Comparison of ENCODE assay signal across 8 cellular contexts in the genomic region with DNA sequence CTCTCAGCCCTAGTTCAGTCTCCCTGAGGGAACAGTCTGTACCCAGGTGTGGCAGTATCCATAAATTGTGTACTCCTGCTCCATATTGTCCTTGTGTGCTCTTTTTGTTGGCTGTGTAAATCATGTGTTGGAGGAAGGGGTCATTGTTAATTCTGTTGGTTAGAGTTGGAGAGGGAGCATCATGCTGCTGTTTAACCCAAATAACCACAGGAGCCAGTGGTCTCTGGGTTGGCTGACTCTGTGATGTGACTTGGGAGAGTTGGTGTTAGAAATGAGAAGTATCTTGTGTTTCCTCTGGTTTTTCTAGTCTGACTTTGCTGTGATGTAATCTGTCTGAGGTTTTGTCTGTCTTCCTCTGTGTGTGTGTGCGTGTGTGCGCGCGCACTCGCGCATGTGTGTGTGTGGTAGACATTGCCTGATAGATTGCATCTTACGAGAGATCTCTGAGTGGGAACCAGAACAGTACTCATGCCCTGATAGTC. TPM values are rescaled to one million over a fixed set of nuclear protein-coding genes. Genes with fewer than 3 reads are reported as not detected.
DNase-seq lines count a peak whose midpoint lies in the region; ATAC-seq, FAIRE-seq and TF ChIP-seq lines count a peak whose summit lies in the region.

No MANE protein-coding gene starts in this region.

- peaks cover 62% of the 10 kb centered on the region for H3K4me1 ChIP-seq in HepG2 (ENCODE audit: insufficient read depth, low read length)

- peak; percentile 85 for ATAC-seq in GM18858 (IDR thresholded peaks at IDR 0.05; ENCODE audit: unreplicated experiment)
- peak; percentile 68 for ATAC-seq in HG03025 (IDR thresholded peaks at IDR 0.05; ENCODE audit: low FRiP score, unreplicated experiment)
- peak; percentile 92 for ATAC-seq in activated naive CD8-positive, alpha-beta T cell treated with anti-CD3 and anti-CD28 coated beads, Interleukin-2, amount 50 U/mL, for 24 hours
- ATAC-seq in HepG2, result no peak

- no peak overlapping the region for H3K27ac ChIP-seq in HepG2 (ENCODE audit: extremely low read length, insufficient read depth, low read length)

- H3K27me3 Mint-ChIP-seq in T-helper 1 cell treated with Interleukin-12 subunit alpha and Interleukin-12 subunit beta and Interleukin-4 antibody, amounts not matched to agents 30 μg/mL and 1 μg/mL, for 36 hours (ENCODE audit: low read depth), result no peaks in the 10 kb centered on the region
- peaks cover 3% of the 10 kb centered on the region for H3K27me3 Mint-ChIP-seq in activated naive CD8-positive, alpha-beta T cell treated with anti-CD3 and anti-CD28 coated beads, Interleukin-2, amount 50 U/mL, for 24 hours

- H3K9me3 Mint-ChIP-seq in T-helper 1 cell treated with Interleukin-12 subunit alpha and Interleukin-12 subunit beta and Interleukin-4 antibody, amounts not matched to agents 30 μg/mL and 1 μg/mL, for 36 hours, result no peaks in the 10 kb centered on the region
- no peaks in the 10 kb centered on the region for H3K9me3 Mint-ChIP-seq in activated naive CD8-positive, alpha-beta T cell treated with anti-CD3 and anti-CD28 coated beads, Interleukin-2, amount 50 U/mL, for 24 hours

- no TSS peak for BruUV-seq in HepG2 (replicated peaks; lab: Mats Ljungman, UMichigan)

- no peak overlapping the region for H3K4me2 ChIP-seq in HepG2 (ENCODE audit: low read depth, low read length)

- peaks cover 15 to 55% of the 10 kb centered on the region in 2 experiments for H3K36me3 ChIP-seq in HepG2 (replicated peaks in 1 of 2; ENCODE audit: control insufficient read depth in 1 of 2, insufficient read depth in 2 of 2, low read length in 2 of 2)

- no peak for TF ChIP-seq RAD21 in HepG2 (CRISPR knock-in tag; IDR thresholded peaks at IDR 0.05)

- H3K4me1 Mint-ChIP-seq in T-helper 1 cell treated with Interleukin-12 subunit alpha and Interleukin-12 subunit beta and Interleukin-4 antibody, amounts not matched to agents 30 μg/mL and 1 μg/mL, for 36 hours (ENCODE audit: low read depth), result peaks cover 48% of the 10 kb centered on the region
- peaks cover 36% of the 10 kb centered on the region for H3K4me1 Mint-ChIP-seq in activated naive CD8-positive, alpha-beta T cell treated with anti-CD3 and anti-CD28 coated beads, Interleukin-2, amount 50 U/mL, for 24 hours

- POLR2A ChIA-PET in HepG2 (lab: Yijun Ruan, JAX), result interaction anchor here (0.6 kb wide), 1 partner anchor 82 kb away, joined by 3 read pairs; no protein-coding TSS in a partner anchor

- peak; percentile 78 for DNase-seq in activated naive CD8-positive, alpha-beta T cell treated with anti-CD3 and anti-CD28 coated beads, Interleukin-2, amount 50 U/mL, for 24 hours
- DNase-seq in HepG2 (ENCODE audit: low spot score), result no peak
- peak; percentile 45 for DNase-seq in stimulated activated CD8-positive, alpha-beta memory T cell treated with anti-CD3 and anti-CD28 coated beads, Interleukin-15, amount 100 ng/mL, for 24 hours (ENCODE audit: low read depth)
- DNase-seq in NCI-H345 (lab: John Stamatoyannopoulos, UW), result no peak
- DNase-seq in occipital lobe (lab: John Stamatoyannopoulos, UW), result no peak

- H3K27me3 ChIP-seq in HepG2 (ENCODE audit: control insufficient read depth in 1 of 2, insufficient read depth in 2 of 2, low read length in 2 of 2), result no peaks in the 10 kb centered on the region

- peak overlapping the region; percentile 91 for H3K27ac Mint-ChIP-seq in T-helper 1 cell treated with Interleukin-12 subunit alpha and Interleukin-12 subunit beta and Interleukin-4 antibody, amounts not matched to agents 30 μg/mL and 1 μg/mL, for 36 hours
- peak overlapping the region; percentile 92 for H3K27ac Mint-ChIP-seq in activated naive CD8-positive, alpha-beta T cell treated with anti-CD3 and anti-CD28 coated beads, Interleukin-2, amount 50 U/mL, for 24 hours

- in situ Hi-C loops in HepG2 (cut with HindIII; ENCODE audit: extremely low pct_ligation_motif_present, low pct_unique_long_range_greater_than_20kb), result no loop called here

- WGBS in HepG2 (ENCODE audit: low lambda C conversion rate), result 98% methylated on average over 7 of the region's 7 CpGs

- FAIRE-seq in HepG2 (lab: Jason Lieb, UNC), result no peak

- no peak overlapping the region for H3K9ac ChIP-seq in HepG2 (ENCODE audit: insufficient read depth, low read depth, low read length)

- no peak overlapping the region for H3K4me3 ChIP-seq in HepG2 (replicated peaks in 1 of 3; ENCODE audit: insufficient read depth in 1 of 3, low read depth in 2 of 3, low read length in 3 of 3)

- peaks cover 41% of the 10 kb centered on the region for H4K20me1 ChIP-seq in HepG2 (ENCODE audit: insufficient read depth, low read length)

- H3K4me3 Mint-ChIP-seq in T-helper 1 cell treated with Interleukin-12 subunit alpha and Interleukin-12 subunit beta and Interleukin-4 antibody, amounts not matched to agents 30 μg/mL and 1 μg/mL, for 36 hours, result peak overlapping the region; percentile 64
- H3K4me3 Mint-ChIP-seq in activated naive CD8-positive, alpha-beta T cell treated with anti-CD3 and anti-CD28 coated beads, Interleukin-2, amount 50 U/mL, for 24 hours, result peak overlapping the region; percentile 70

- TF ChIP-seq CTCF in HepG2 (CRISPR knock-in tag; IDR thresholded peaks at IDR 0.05), result no peak

- TF ChIP-seq EP300 in HepG2 (IDR thresholded peaks at IDR 0.05; ENCODE audit: low read depth in 2 of 2, low read length in 2 of 2), result no peak
- TF ChIP-seq EP300 in HepG2 (CRISPR knock-in tag; IDR thresholded peaks at IDR 0.05; ENCODE audit: borderline replicate concordance), result no peak

- H2AFZ ChIP-seq in HepG2 (ENCODE audit: low read length), result no peak overlapping the region

- peaks cover 86% of the 10 kb centered on the region for H3K79me2 ChIP-seq in HepG2 (ENCODE audit: insufficient read depth, low read length)

- CTCF ChIA-PET in HepG2 (lab: Yijun Ruan, JAX; ENCODE audit: low intra/inter-chr PET ratio, low total read pairs), result no interaction called here

- intact Hi-C loops in HepG2 (cut with micrococcal nuclease; ENCODE audit: unreplicated experiment), result no loop called here

- H3K9me3 ChIP-seq in HepG2 (ENCODE audit: low read length), result no peaks in the 10 kb centered on the region

- TF ChIP-seq POLR2A in HepG2 (IDR thresholded peaks at IDR 0.05; ENCODE audit: insufficient read depth in 1 of 2, low read depth in 2 of 2, low read length in 2 of 2), result no peak

- H3K36me3 Mint-ChIP-seq in T-helper 1 cell treated with Interleukin-12 subunit alpha and Interleukin-12 subunit beta and Interleukin-4 antibody, amounts not matched to agents 30 μg/mL and 1 μg/mL, for 36 hours (ENCODE audit: low read depth), result peaks cover 18% of the 10 kb centered on the region
- peaks cover 11% of the 10 kb centered on the region for H3K36me3 Mint-ChIP-seq in activated naive CD8-positive, alpha-beta T cell treated with anti-CD3 and anti-CD28 coated beads, Interleukin-2, amount 50 U/mL, for 24 hours (ENCODE audit: low read depth)

RNA-seq across cellular contexts. Expression of a gene that starts 30.5 kb away (rescaled TPM):
- 128 and 184 TPM in 2 replicates for total RNA-seq in HepG2 (2016; rRNA removed; fragmentation: Illumina TruSeq; extraction: Trizol)
- total RNA-seq in HepG2 (2016; cell fraction: cytosol; rRNA removed; fragmentation: Illumina TruSeq; extraction: Trizol; ENCODE audit: low read depth), result 9.7 and 10.3 TPM in 2 replicates
- 125 and 182 TPM in 2 replicates for total RNA-seq in HepG2 (2016; cell fraction: insoluble cytoplasmic fraction; rRNA removed; fragmentation: Illumina TruSeq; extraction: Trizol)
- total RNA-seq in HepG2 (2016; cell fraction: membrane; rRNA removed; fragmentation: Illumina TruSeq; extraction: Trizol), result 25.4 and 28.5 TPM in 2 replicates
- 122 and 125 TPM in 2 replicates for total RNA-seq in HepG2 (2016; cell fraction: nucleus; rRNA removed; fragmentation: Illumina TruSeq; extraction: Trizol)
- 117 and 136 TPM in 2 replicates for polyA plus RNA-seq in HepG2 (2011; rRNA removed)
- polyA plus RNA-seq in HepG2 (2011; cell fraction: cytosol; rRNA removed), result 93.8 and 103 TPM in 2 replicates
- 87.0 and 99.3 TPM in 2 replicates for polyA plus RNA-seq in HepG2 (2011; cell fraction: nucleus; rRNA removed)
- polyA plus RNA-seq in HepG2 (2012), result 85.5 and 97.1 TPM in 2 replicates
- 2.6 and 3.2 TPM in 2 replicates for polyA plus RNA-seq in HepG2 (2016; cell fraction: cytosol; fragmentation: Illumina TruSeq; extraction: Trizol; ENCODE audit: low read depth)
- 131 and 135 TPM in 2 replicates for polyA plus RNA-seq in HepG2 (2016; cell fraction: insoluble cytoplasmic fraction; fragmentation: Illumina TruSeq; extraction: Trizol; ENCODE audit: low read depth)
- polyA plus RNA-seq in HepG2 (2016; cell fraction: membrane; fragmentation: Illumina TruSeq; extraction: Trizol; ENCODE audit: low read depth), result 11.5 and 13.2 TPM in 2 replicates
- 100 and 103 TPM in 2 replicates for polyA plus RNA-seq in HepG2 (2016; cell fraction: nucleus; fragmentation: Illumina TruSeq; extraction: Trizol; ENCODE audit: insufficient read depth, low read depth)
- 263 and 616 TPM in 2 replicates for polyA minus RNA-seq in HepG2 (2011; rRNA and poly(A)+ RNA removed; ENCODE audit: low replicate concordance)
- polyA minus RNA-seq in HepG2 (2011; cell fraction: cytosol; rRNA and poly(A)+ RNA removed), result 140 and 158 TPM in 2 replicates
- 209 and 212 TPM in 2 replicates for polyA minus RNA-seq in HepG2 (2011; cell fraction: nucleus; rRNA and poly(A)+ RNA removed)
- 122 TPM for total RNA-seq in occipital lobe

RNA-seq across cellular contexts. Expression of a gene that starts 40.5 kb away (rescaled TPM):
- total RNA-seq in HepG2 (2016; rRNA removed; fragmentation: Illumina TruSeq; extraction: Trizol) (not detected in 2 replicates), occipital lobe (not detected)
- not detected in 2 replicates for total RNA-seq in HepG2 (2016; cell fraction: cytosol; rRNA removed; fragmentation: Illumina TruSeq; extraction: Trizol; ENCODE audit: low read depth)
- total RNA-seq in HepG2 (2016; cell fraction: insoluble cytoplasmic fraction; rRNA removed; fragmentation: Illumina TruSeq; extraction: Trizol), result not detected in 2 replicates
- not detected in 2 replicates for total RNA-seq in HepG2 (2016; cell fraction: membrane; rRNA removed; fragmentation: Illumina TruSeq; extraction: Trizol)
- total RNA-seq in HepG2 (2016; cell fraction: nucleus; rRNA removed; fragmentation: Illumina TruSeq; extraction: Trizol), result not detected in 2 replicates
- not detected in 2 replicates for polyA plus RNA-seq in HepG2 (2011; rRNA removed)
- not detected in 2 replicates for polyA plus RNA-seq in HepG2 (2011; cell fraction: cytosol; rRNA removed)
- polyA plus RNA-seq in HepG2 (2011; cell fraction: nucleus; rRNA removed), result not detected in 2 replicates
- 0.11 TPM in 1 of 2 replicates, not detected in the other for polyA plus RNA-seq in HepG2 (2012)
- not detected in 2 replicates for polyA plus RNA-seq in HepG2 (2016; cell fraction: cytosol; fragmentation: Illumina TruSeq; extraction: Trizol; ENCODE audit: low read depth)
- polyA plus RNA-seq in HepG2 (2016; cell fraction: insoluble cytoplasmic fraction; fragmentation: Illumina TruSeq; extraction: Trizol; ENCODE audit: low read depth), result not detected in 2 replicates
- polyA plus RNA-seq in HepG2 (2016; cell fraction: membrane; fragmentation: Illumina TruSeq; extraction: Trizol; ENCODE audit: low read depth), result not detected in 2 replicates
- polyA plus RNA-seq in HepG2 (2016; cell fraction: nucleus; fragmentation: Illumina TruSeq; extraction: Trizol; ENCODE audit: insufficient read depth, low read depth), result not detected in 2 replicates
- not detected in 2 replicates for polyA minus RNA-seq in HepG2 (2011; rRNA and poly(A)+ RNA removed; ENCODE audit: low replicate concordance)
- not detected in 2 replicates for polyA minus RNA-seq in HepG2 (2011; cell fraction: cytosol; rRNA and poly(A)+ RNA removed)
- not detected in 2 replicates for polyA minus RNA-seq in HepG2 (2011; cell fraction: nucleus; rRNA and poly(A)+ RNA removed)

RNA-seq across cellular contexts. Expression of a gene that starts 50.8 kb away (rescaled TPM):
- 70.2 and 77.4 TPM in 2 replicates for total RNA-seq in HepG2 (2016; rRNA removed; fragmentation: Illumina TruSeq; extraction: Trizol)
- 48.7 and 57.5 TPM in 2 replicates for total RNA-seq in HepG2 (2016; cell fraction: cytosol; rRNA removed; fragmentation: Illumina TruSeq; extraction: Trizol; ENCODE audit: low read depth)
- total RNA-seq in HepG2 (2016; cell fraction: insoluble cytoplasmic fraction; rRNA removed; fragmentation: Illumina TruSeq; extraction: Trizol), result 76.0 and 79.2 TPM in 2 replicates
- 80.5 and 93.1 TPM in 2 replicates for total RNA-seq in HepG2 (2016; cell fraction: membrane; rRNA removed; fragmentation: Illumina TruSeq; extraction: Trizol)
- total RNA-seq in HepG2 (2016; cell fraction: nucleus; rRNA removed; fragmentation: Illumina TruSeq; extraction: Trizol), result 38.1 and 39.0 TPM in 2 replicates
- 22.0 and 27.2 TPM in 2 replicates for polyA plus RNA-seq in HepG2 (2011; rRNA removed)
- polyA plus RNA-seq in HepG2 (2011; cell fraction: cytosol; rRNA removed), result 30.8 and 42.4 TPM in 2 replicates
- polyA plus RNA-seq in HepG2 (2011; cell fraction: nucleus; rRNA removed), result 34.5 and 35.6 TPM in 2 replicates
- polyA plus RNA-seq in HepG2 (2012), result 18.1 and 28.1 TPM in 2 replicates
- polyA plus RNA-seq in HepG2 (2016; cell fraction: cytosol; fragmentation: Illumina TruSeq; extraction: Trizol; ENCODE audit: low read depth), result 46.1 and 57.4 TPM in 2 replicates
- 59.0 and 63.0 TPM in 2 replicates for polyA plus RNA-seq in HepG2 (2016; cell fraction: insoluble cytoplasmic fraction; fragmentation: Illumina TruSeq; extraction: Trizol; ENCODE audit: low read depth)
- 58.7 and 68.5 TPM in 2 replicates for polyA plus RNA-seq in HepG2 (2016; cell fraction: membrane; fragmentation: Illumina TruSeq; extraction: Trizol; ENCODE audit: low read depth)
- 58.2 and 61.8 TPM in 2 replicates for polyA plus RNA-seq in HepG2 (2016; cell fraction: nucleus; fragmentation: Illumina TruSeq; extraction: Trizol; ENCODE audit: insufficient read depth, low read depth)
- polyA minus RNA-seq in HepG2 (2011; rRNA and poly(A)+ RNA removed; ENCODE audit: low replicate concordance), result 12.4 and 17.0 TPM in 2 replicates
- polyA minus RNA-seq in HepG2 (2011; cell fraction: cytosol; rRNA and poly(A)+ RNA removed), result 6.4 and 7.8 TPM in 2 replicates
- 33.2 and 37.3 TPM in 2 replicates for polyA minus RNA-seq in HepG2 (2011; cell fraction: nucleus; rRNA and poly(A)+ RNA removed)
- total RNA-seq in occipital lobe, result 48.5 TPM

Comparison
In these comparisons a context has a peak if more than half of its experiments do, and no peak if none do; other contexts are left out.
1. DNase-seq: peak in activated naive CD8-positive, alpha-beta T cell treated with anti-CD3 and anti-CD28 coated beads, Interleukin-2, amount 50 U/mL, for 24 hours (single experiment) and stimulated activated CD8-positive, alpha-beta memory T cell treated with anti-CD3 and anti-CD28 coated beads, Interleukin-15, amount 100 ng/mL, for 24 hours (single experiment); none in HepG2 (single experiment), NCI-H345 (single experiment) and occipital lobe (single experiment).